ENCODE assay signal across 23 cellular contexts in the genomic region with DNA sequence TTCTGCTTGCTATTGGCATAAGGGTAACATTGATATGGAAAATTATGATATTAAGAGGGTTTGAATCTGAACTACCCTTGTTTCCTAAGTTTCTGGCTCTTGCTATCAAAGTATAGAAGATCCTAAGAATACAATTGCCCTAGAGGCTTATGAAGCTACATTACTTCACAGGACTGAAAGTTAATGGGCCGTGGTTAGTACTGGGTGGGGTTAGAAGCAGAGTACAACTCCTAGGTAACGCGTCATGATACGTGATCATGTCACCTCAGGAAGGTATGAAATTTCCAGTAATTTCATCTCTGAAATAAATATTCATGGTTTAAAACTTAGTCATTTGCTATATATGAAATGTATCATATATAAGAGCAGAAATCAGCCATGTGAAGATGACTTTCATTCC.
DNase-seq lines count a peak whose midpoint lies in the region; ATAC-seq, FAIRE-seq and TF ChIP-seq lines count a peak whose summit lies in the region.
"Had no signal": no experiment of that assay in that cellular context is flagged by ENCODE, and none has a peak within 500 bp of the region (broad histone marks: within the 10 kb centered on the region; RNA-seq: fewer than 3 reads in every experiment).

No MANE protein-coding gene starts in this region.

- peak; percentile 61; the same call in 2 of the 3 replicates for ATAC-seq in RWPE2 (ENCODE audit: low read depth)
- ATAC-seq in psoas muscle: no peak
- ATAC-seq in GM21515 (IDR thresholded peaks at IDR 0.05; ENCODE audit: unreplicated experiment): no peak

- FAIRE-seq in bronchial epithelial cell (lab: Jason Lieb, UNC): no peak
- FAIRE-seq: A204.1, D721Med, G401.6, GM12891, GM19239 had no signal

- no peak for DNase-seq in RWPE2 (ENCODE audit: low spot score)
- peak; percentile 2 for DNase-seq in bronchial epithelial cell (ENCODE audit: low read depth)
- DNase-seq in kidney tubule cell (ENCODE audit: low spot score): peak; percentile 6
- DNase-seq in renal cortical epithelial cell (ENCODE audit: low read depth): peak; percentile 54
- no peak for DNase-seq in psoas muscle
- DNase-seq in D341Med (ENCODE audit: low spot score): no peak
- DNase-seq: 8988T; ACHN; BE2C; C1 segment of cervical spinal cord; CD4-positive, alpha-beta memory T cell; CD4-positive, CD25-positive, alpha-beta regulatory T cell; CD8-positive, alpha-beta memory T cell; COR-L47; DMS79 treated with DMSO at 0.1 percent for 48 hours; GF-D8 had no signal

- no peak for TF ChIP-seq CTCF in RWPE2 (IDR thresholded peaks at IDR 0.05; ENCODE audit: poor library complexity, severe bottlenecking)
- TF ChIP-seq CTCF in bronchial epithelial cell (IDR thresholded peaks at IDR 0.05; ENCODE audit: insufficient read depth, low read length, severe bottlenecking): no peak
- TF ChIP-seq CTCF in psoas muscle (IDR thresholded peaks at IDR 0.05): no peak

- H3K36me3 ChIP-seq in RWPE2 (ENCODE audit: low read depth) (no peaks in the 10 kb centered on the region; the same call in 1 of the 2 replicates), bronchial epithelial cell (ENCODE audit: control insufficient read depth, insufficient read depth, low read length) (no peaks in the 10 kb centered on the region), psoas muscle (ENCODE audit: insufficient read depth in 1 of 2, low read depth in 1 of 2) (no peaks in the 10 kb centered on the region)
- H3K36me3 ChIP-seq: BE2C, BLaER1 had no signal

- H3K27me3 ChIP-seq in RWPE2 (ENCODE audit: insufficient read depth, poor library complexity, severe bottlenecking) (no peaks in the 10 kb centered on the region), bronchial epithelial cell (ENCODE audit: control insufficient read depth, insufficient read depth, low read length) (no peaks in the 10 kb centered on the region), psoas muscle (ENCODE audit: insufficient read depth in 3 of 3, low read length in 2 of 3) (no peaks in the 10 kb centered on the region)
- H3K27me3 ChIP-seq: BE2C, BLaER1 had no signal

- H3K4me1 ChIP-seq in RWPE2 (ENCODE audit: insufficient read depth, poor library complexity, severe bottlenecking) (no peaks in the 10 kb centered on the region), psoas muscle (no peaks in the 10 kb centered on the region)
- H3K4me1 ChIP-seq: BE2C, BLaER1 had no signal

- no peak overlapping the region for H3K27ac ChIP-seq in RWPE2 (ENCODE audit: poor library complexity, severe bottlenecking)
- no peak overlapping the region for H3K27ac ChIP-seq in psoas muscle
- H3K27ac ChIP-seq: BLaER1 had no signal

- WGBS in psoas muscle, 3 donors: 63 to 67% (median 66%) methylated on average over 4 of the region's 4 CpGs

- H3K4me3 ChIP-seq in RWPE2 (ENCODE audit: severe bottlenecking) (no peak overlapping the region), bronchial epithelial cell (ENCODE audit: low read depth, low read length) (no peak overlapping the region), psoas muscle (no peak overlapping the region)
- H3K4me3 ChIP-seq: BLaER1 had no signal

- intact Hi-C loops in psoas muscle (cut with DNase I): no loop called here

- H3K9me3 ChIP-seq in RWPE2 (ENCODE audit: severe bottlenecking) (no peaks in the 10 kb centered on the region), psoas muscle (no peaks in the 10 kb centered on the region)
- H3K9me3 ChIP-seq: BE2C, BLaER1 had no signal

Comparison
In these comparisons a context has a peak if more than half of its experiments do, and no peak if none do; other contexts are left out.
1. DNase-seq: peak in bronchial epithelial cell (single experiment), kidney tubule cell (single experiment) and renal cortical epithelial cell (single experiment); none in RWPE2 (single experiment), psoas muscle (0 of 2) and D341Med (single experiment).